In the genomic region with DNA sequence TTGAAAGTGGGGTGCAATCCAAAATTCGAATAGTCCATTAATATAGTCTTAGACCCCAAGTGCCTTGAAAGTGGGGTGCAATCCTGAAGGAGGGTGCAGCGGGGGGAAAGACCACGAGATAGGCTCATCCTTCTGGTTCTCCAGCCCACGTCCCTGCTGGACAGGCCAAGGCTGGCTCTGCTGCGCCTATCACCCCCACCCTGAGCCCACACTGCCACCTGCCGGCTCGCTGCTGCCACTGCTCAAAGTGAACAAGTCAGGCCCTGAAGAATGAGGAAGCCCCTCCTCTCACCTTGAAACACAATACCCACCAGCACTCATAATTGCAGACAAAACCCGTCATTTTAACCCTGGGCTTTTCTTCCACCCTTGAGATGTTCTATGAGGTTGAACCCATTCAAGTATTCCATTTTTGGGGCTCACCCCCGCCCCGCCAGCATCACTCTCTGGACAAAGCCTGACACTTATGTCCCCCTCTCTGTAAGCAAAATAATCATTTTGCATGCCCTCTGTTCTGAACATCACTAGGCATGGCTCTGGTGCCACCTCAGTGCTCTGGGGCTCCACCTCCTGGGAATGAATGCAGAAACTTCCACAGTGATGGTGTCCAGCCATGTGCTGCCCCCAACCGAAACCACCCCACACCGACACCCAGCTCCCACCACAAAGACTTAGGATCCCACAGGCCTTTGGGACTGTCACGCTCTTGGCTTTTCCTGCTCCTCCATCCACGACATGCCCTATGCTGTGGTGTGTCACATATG, we compare ENCODE assay signal across 8 cellular contexts. TPM values are rescaled to one million over a fixed set of nuclear protein-coding genes. Genes with fewer than 3 reads are reported as not detected.
A peak's percentile ranks its signal among the peaks of the same experiment; 100 is the strongest.
DNase-seq lines count a peak whose midpoint lies in the region; ATAC-seq and TF ChIP-seq lines count a peak whose summit lies in the region.

No MANE protein-coding gene starts in this region.

- H3F3A ChIP-seq in PC-9 (ENCODE audit: insufficient read depth, low read depth) (peaks cover 32% of the 10 kb centered on the region), neural cell (ENCODE audit: insufficient read depth, low read length, poor library complexity, severe bottlenecking) (no peaks in the 10 kb centered on the region)

- H3K36me3 ChIP-seq in BJ (ENCODE audit: control insufficient read depth, insufficient read depth, low read length) (no peaks in the 10 kb centered on the region), PC-9 (ENCODE audit: low read depth) (no peaks in the 10 kb centered on the region), neural cell (ENCODE audit: insufficient read depth, low read length) (no peaks in the 10 kb centered on the region)

- H3K27ac ChIP-seq in PC-9 (no peak overlapping the region), neural cell (ENCODE audit: low read length) (no peak overlapping the region)

- H3K4me1 ChIP-seq in PC-9 (replicated peaks; ENCODE audit: insufficient read depth): peaks cover 56% of the 10 kb centered on the region

- H3K9me3 Mint-ChIP-seq in activated T-cell treated with anti-CD3 and anti-CD28 coated beads, Interleukin-2, amount 50 U/mL, for 4 hours: no peaks in the 10 kb centered on the region
- no peaks in the 10 kb centered on the region for H3K9me3 Mint-ChIP-seq in stimulated activated naive CD8-positive, alpha-beta T cell treated with anti-CD3 and anti-CD28 coated beads, Interleukin-15, Interleukin-2, amounts not matched to agents 100 ng/mL and 50 ng/mL, for 24 hours

- ATAC-seq in GM19025 (IDR thresholded peaks at IDR 0.05; ENCODE audit: low read depth, unreplicated experiment): peak; percentile 45
- ATAC-seq in activated T-cell treated with anti-CD3 and anti-CD28 coated beads, Interleukin-2, amount 50 U/mL, for 4 hours: peak; percentile 74 to 78

- H3K4me1 Mint-ChIP-seq in activated T-cell treated with anti-CD3 and anti-CD28 coated beads, Interleukin-2, amount 50 U/mL, for 4 hours (ENCODE audit: low read depth): peaks cover 19% of the 10 kb centered on the region
- peaks cover 18% of the 10 kb centered on the region for H3K4me1 Mint-ChIP-seq in stimulated activated naive CD8-positive, alpha-beta T cell treated with anti-CD3 and anti-CD28 coated beads, Interleukin-15, Interleukin-2, amounts not matched to agents 100 ng/mL and 50 ng/mL, for 24 hours (ENCODE audit: low read depth)

- H3K9me2 ChIP-seq in PC-9 (ENCODE audit: insufficient read depth): no peaks in the 10 kb centered on the region
- no peaks in the 10 kb centered on the region for H3K9me2 ChIP-seq in neural cell (ENCODE audit: insufficient read depth, low read length)

- intact Hi-C loops in PC-9 (cut with micrococcal nuclease; ENCODE audit: unreplicated experiment): loop anchor here (1.0 to 5.0 kb wide), 4 partner anchors 78 to 207 kb away; a partner anchor contains a TSS

- BruUV-seq in PC-9 (replicated peaks; lab: Mats Ljungman, UMichigan): no TSS peak

- H3K9ac ChIP-seq in neural cell (ENCODE audit: low read length): no peak overlapping the region

- POLR2A ChIA-PET in BJ (lab: Charles Lee) (no interaction called here), PC-9 (lab: Charles Lee; ENCODE audit: unreplicated experiment) (no interaction called here)

- peak overlapping the region; percentile 71 for H3K27ac Mint-ChIP-seq in stimulated activated naive CD8-positive, alpha-beta T cell treated with anti-CD3 and anti-CD28 coated beads, Interleukin-15, Interleukin-2, amounts not matched to agents 100 ng/mL and 50 ng/mL, for 24 hours

- peak; percentile 79 for TF ChIP-seq RAD21 in neural cell (conservative IDR thresholded peaks at IDR 0.05)

- no peak overlapping the region for H3K4me2 ChIP-seq in PC-9
- no peak overlapping the region for H3K4me2 ChIP-seq in neural cell (ENCODE audit: low read length)

- TF ChIP-seq CTCF in BJ (IDR thresholded peaks at IDR 0.05; ENCODE audit: insufficient read depth, low read depth, low read length) (peak; percentile 99), PC-9 (conservative IDR thresholded peaks at IDR 0.05) (peak; percentile 93), neural cell (IDR thresholded peaks at IDR 0.05; ENCODE audit: poor library complexity, severe bottlenecking) (peak; percentile 86)

- TF ChIP-seq EP300 in neural cell (conservative IDR thresholded peaks at IDR 0.05; ENCODE audit: poor library complexity, severe bottlenecking): no peak

- H3K27me3 ChIP-seq in BJ (ENCODE audit: control insufficient read depth, insufficient read depth, low read length): no peaks in the 10 kb centered on the region; the same call in none of the 2 replicates
- no peaks in the 10 kb centered on the region for H3K27me3 ChIP-seq in PC-9 (ENCODE audit: insufficient read depth, low read depth)
- no peaks in the 10 kb centered on the region for H3K27me3 ChIP-seq in neural cell (ENCODE audit: insufficient read depth, low read depth, low read length)

- H3K9me3 ChIP-seq in PC-9 (ENCODE audit: insufficient read depth, low read depth) (no peaks in the 10 kb centered on the region), neural cell (ENCODE audit: low read length) (no peaks in the 10 kb centered on the region)

- H4K20me1 ChIP-seq in PC-9 (ENCODE audit: insufficient read depth) (no peaks in the 10 kb centered on the region), neural cell (ENCODE audit: insufficient read depth) (no peaks in the 10 kb centered on the region)

- H3K36me3 Mint-ChIP-seq in activated T-cell treated with anti-CD3 and anti-CD28 coated beads, Interleukin-2, amount 50 U/mL, for 4 hours (ENCODE audit: insufficient read depth): no peaks in the 10 kb centered on the region
- H3K36me3 Mint-ChIP-seq in stimulated activated naive CD8-positive, alpha-beta T cell treated with anti-CD3 and anti-CD28 coated beads, Interleukin-15, Interleukin-2, amounts not matched to agents 100 ng/mL and 50 ng/mL, for 24 hours (ENCODE audit: low read depth): no peaks in the 10 kb centered on the region

- H3K4me3 ChIP-seq in BJ (ENCODE audit: low read depth, low read length) (no peak overlapping the region), PC-9 (no peak overlapping the region), neural cell (ENCODE audit: low read length) (no peak overlapping the region)

- DNase-seq in BJ (ENCODE audit: low read depth): no peak
- peak; percentile 75 for DNase-seq in HT-29 (ENCODE audit: low spot score)
- peak; percentile 74 to 82 for DNase-seq in PC-9
- DNase-seq in activated T-cell treated with anti-CD3 and anti-CD28 coated beads, Interleukin-2, amount 50 U/mL, for 4 hours: peak; percentile 69
- peak; percentile 51 for DNase-seq in fibroblast of gingiva (ENCODE audit: low read depth)

- no peak overlapping the region for H2AFZ ChIP-seq in PC-9
- H2AFZ ChIP-seq in neural cell (ENCODE audit: low read depth, low read length): no peak overlapping the region

- H3K27me3 Mint-ChIP-seq in activated T-cell treated with anti-CD3 and anti-CD28 coated beads, Interleukin-2, amount 50 U/mL, for 4 hours (ENCODE audit: low read depth): no peaks in the 10 kb centered on the region
- no peaks in the 10 kb centered on the region for H3K27me3 Mint-ChIP-seq in stimulated activated naive CD8-positive, alpha-beta T cell treated with anti-CD3 and anti-CD28 coated beads, Interleukin-15, Interleukin-2, amounts not matched to agents 100 ng/mL and 50 ng/mL, for 24 hours

- H3K79me2 ChIP-seq in PC-9 (ENCODE audit: low read depth) (no peaks in the 10 kb centered on the region), neural cell (replicated peaks; ENCODE audit: insufficient read depth, low read length) (no peaks in the 10 kb centered on the region)

- H3K4me3 Mint-ChIP-seq in activated T-cell treated with anti-CD3 and anti-CD28 coated beads, Interleukin-2, amount 50 U/mL, for 4 hours: no peak overlapping the region
- H3K4me3 Mint-ChIP-seq in stimulated activated naive CD8-positive, alpha-beta T cell treated with anti-CD3 and anti-CD28 coated beads, Interleukin-15, Interleukin-2, amounts not matched to agents 100 ng/mL and 50 ng/mL, for 24 hours: peak overlapping the region; percentile 30

- CTCF ChIA-PET in BJ (lab: Yijun Ruan, JAX) (interaction anchor here (0.6 to 2.1 kb wide), 14 partner anchors 8 to 116 kb away, joined by 3 to 17 read pairs (median 4); no protein-coding TSS in a partner anchor), PC-9 (lab: Charles Lee) (interaction anchor here (0.5 to 1.0 kb wide), 2 partner anchors 28 to 69 kb away, joined by 3 read pairs; a partner anchor contains a TSS)

TF ChIP-seq in neural cell, 6 proteins besides CTCF, POLR2A, EP300 and RAD21:
- TF ChIP-seq SMC3 (conservative IDR thresholded peaks at IDR 0.05; ENCODE audit: poor library complexity): peak; percentile 81
- TF ChIP-seq, protein P1, sequence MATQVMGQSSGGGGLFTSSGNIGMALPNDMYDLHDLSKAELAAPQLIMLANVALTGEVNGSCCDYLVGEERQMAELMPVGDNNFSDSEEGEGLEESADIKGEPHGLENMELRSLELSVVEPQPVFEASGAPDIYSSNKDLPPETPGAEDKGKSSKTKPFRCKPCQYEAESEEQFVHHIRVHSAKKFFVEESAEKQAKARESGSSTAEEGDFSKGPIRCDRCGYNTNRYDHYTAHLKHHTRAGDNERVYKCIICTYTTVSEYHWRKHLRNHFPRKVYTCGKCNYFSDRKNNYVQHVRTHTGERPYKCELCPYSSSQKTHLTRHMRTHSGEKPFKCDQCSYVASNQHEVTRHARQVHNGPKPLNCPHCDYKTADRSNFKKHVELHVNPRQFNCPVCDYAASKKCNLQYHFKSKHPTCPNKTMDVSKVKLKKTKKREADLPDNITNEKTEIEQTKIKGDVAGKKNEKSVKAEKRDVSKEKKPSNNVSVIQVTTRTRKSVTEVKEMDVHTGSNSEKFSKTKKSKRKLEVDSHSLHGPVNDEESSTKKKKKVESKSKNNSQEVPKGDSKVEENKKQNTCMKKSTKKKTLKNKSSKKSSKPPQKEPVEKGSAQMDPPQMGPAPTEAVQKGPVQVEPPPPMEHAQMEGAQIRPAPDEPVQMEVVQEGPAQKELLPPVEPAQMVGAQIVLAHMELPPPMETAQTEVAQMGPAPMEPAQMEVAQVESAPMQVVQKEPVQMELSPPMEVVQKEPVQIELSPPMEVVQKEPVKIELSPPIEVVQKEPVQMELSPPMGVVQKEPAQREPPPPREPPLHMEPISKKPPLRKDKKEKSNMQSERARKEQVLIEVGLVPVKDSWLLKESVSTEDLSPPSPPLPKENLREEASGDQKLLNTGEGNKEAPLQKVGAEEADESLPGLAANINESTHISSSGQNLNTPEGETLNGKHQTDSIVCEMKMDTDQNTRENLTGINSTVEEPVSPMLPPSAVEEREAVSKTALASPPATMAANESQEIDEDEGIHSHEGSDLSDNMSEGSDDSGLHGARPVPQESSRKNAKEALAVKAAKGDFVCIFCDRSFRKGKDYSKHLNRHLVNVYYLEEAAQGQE (IDR thresholded peaks at IDR 0.05; ENCODE audit: borderline replicate concordance): no peak

RNA-seq across cellular contexts. Expression of a gene that starts 56.8 kb away (rescaled TPM):
- not detected in 2 replicates for polyA plus RNA-seq in BJ (2011; rRNA removed)
- not detected in 2 replicates for polyA minus RNA-seq in BJ (2011; rRNA and poly(A)+ RNA removed)
- 0.26 TPM in 1 of 2 replicates, not detected in the other for total RNA-seq in HT-29 (2014; rRNA removed; shearing (Covaris generic))
- 0.37 and 0.48 TPM in 2 replicates for total RNA-seq in PC-9 (2021)
- total RNA-seq in activated T-cell treated with anti-CD3 and anti-CD28 coated beads, Interleukin-2, amount 50 U/mL, for 4 hours: not detected
- 0.16 and 0.58 TPM in 2 replicates for polyA plus RNA-seq in neural cell
- polyA minus RNA-seq in neural cell: 1.2 and 1.9 TPM in 2 replicates
